In genomic region chr2:62708751-62709150, GRCh38 we compare ENCODE assay signal across 1 cellular context.
TF ChIP-seq lines count a peak whose summit lies in the region.

No MANE protein-coding gene starts in this region.

TF ChIP-seq in K562, 482 proteins besides CTCF, POLR2A, EP300 and RAD21 (continued from another document):
- TF ChIP-seq PTBP1 (IDR thresholded peaks at IDR 0.05; ENCODE audit: low read depth, low read length) (no peak), RAD51 (IDR thresholded peaks at IDR 0.05; ENCODE audit: borderline replicate concordance, low read depth) (no peak), GTF2A2 (tag; IDR thresholded peaks at IDR 0.05) (no peak)
TF ChIP-seq in K562: peak in this region for 0.
